In genomic region chr11:16612234-16612571, GRCh38 we compare ENCODE assay signal across 1 cellular context.
TF ChIP-seq lines count a peak whose summit lies in the region.

No MANE protein-coding gene starts in this region.

TF ChIP-seq in WTC11, 78 proteins besides CTCF, POLR2A, EP300 and RAD21 (continued from another document):
- TF ChIP-seq, protein P1, sequence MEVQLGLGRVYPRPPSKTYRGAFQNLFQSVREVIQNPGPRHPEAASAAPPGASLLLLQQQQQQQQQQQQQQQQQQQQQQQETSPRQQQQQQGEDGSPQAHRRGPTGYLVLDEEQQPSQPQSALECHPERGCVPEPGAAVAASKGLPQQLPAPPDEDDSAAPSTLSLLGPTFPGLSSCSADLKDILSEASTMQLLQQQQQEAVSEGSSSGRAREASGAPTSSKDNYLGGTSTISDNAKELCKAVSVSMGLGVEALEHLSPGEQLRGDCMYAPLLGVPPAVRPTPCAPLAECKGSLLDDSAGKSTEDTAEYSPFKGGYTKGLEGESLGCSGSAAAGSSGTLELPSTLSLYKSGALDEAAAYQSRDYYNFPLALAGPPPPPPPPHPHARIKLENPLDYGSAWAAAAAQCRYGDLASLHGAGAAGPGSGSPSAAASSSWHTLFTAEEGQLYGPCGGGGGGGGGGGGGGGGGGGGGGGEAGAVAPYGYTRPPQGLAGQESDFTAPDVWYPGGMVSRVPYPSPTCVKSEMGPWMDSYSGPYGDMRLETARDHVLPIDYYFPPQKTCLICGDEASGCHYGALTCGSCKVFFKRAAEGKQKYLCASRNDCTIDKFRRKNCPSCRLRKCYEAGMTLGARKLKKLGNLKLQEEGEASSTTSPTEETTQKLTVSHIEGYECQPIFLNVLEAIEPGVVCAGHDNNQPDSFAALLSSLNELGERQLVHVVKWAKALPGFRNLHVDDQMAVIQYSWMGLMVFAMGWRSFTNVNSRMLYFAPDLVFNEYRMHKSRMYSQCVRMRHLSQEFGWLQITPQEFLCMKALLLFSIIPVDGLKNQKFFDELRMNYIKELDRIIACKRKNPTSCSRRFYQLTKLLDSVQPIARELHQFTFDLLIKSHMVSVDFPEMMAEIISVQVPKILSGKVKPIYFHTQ (CRISPR knock-in tag; IDR thresholded peaks at IDR 0.05): no peak
- TF ChIP-seq FOXK1 (CRISPR knock-in tag; IDR thresholded peaks at IDR 0.05) (no peak), KAT7 (CRISPR knock-in tag; IDR thresholded peaks at IDR 0.05; ENCODE audit: borderline replicate concordance) (no peak), TCF7 (CRISPR knock-in tag; IDR thresholded peaks at IDR 0.05; ENCODE audit: low read depth) (no peak), ZNF416 (CRISPR knock-in tag; IDR thresholded peaks at IDR 0.05) (no peak), CDX4 (CRISPR knock-in tag; IDR thresholded peaks at IDR 0.05; ENCODE audit: borderline replicate concordance) (no peak), GRHL2 (CRISPR knock-in tag; IDR thresholded peaks at IDR 0.05; ENCODE audit: insufficient replicate concordance, severe bottlenecking) (no peak), NR2C2 (CRISPR knock-in tag; IDR thresholded peaks at IDR 0.05) (no peak)
- TF ChIP-seq, protein P2, sequence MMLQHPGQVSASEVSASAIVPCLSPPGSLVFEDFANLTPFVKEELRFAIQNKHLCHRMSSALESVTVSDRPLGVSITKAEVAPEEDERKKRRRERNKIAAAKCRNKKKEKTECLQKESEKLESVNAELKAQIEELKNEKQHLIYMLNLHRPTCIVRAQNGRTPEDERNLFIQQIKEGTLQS (CRISPR knock-in tag; conservative IDR thresholded peaks at IDR 0.05): no peak
